In genomic region chr19:46487178-46487801, GRCh38 we compare ENCODE assay signal across 1 cellular context.
TF ChIP-seq lines count a peak whose summit lies in the region.

No MANE protein-coding gene starts in this region.

TF ChIP-seq in H1, 55 proteins besides CTCF, POLR2A, EP300 and RAD21:
- no peak for TF ChIP-seq NRF1 (IDR thresholded peaks at IDR 0.05; ENCODE audit: low read depth, low read length)
- no peak for TF ChIP-seq CBX8 (IDR thresholded peaks at IDR 0.05; ENCODE audit: borderline replicate concordance, low read depth, low read length)
- TF ChIP-seq BACH1 (IDR thresholded peaks at IDR 0.05; ENCODE audit: low read length) = no peak
- no peak for TF ChIP-seq YY1 (IDR thresholded peaks at IDR 0.05; ENCODE audit: low read depth, low read length)
- no peak for TF ChIP-seq SIRT6 (IDR thresholded peaks at IDR 0.05; ENCODE audit: low read length)
- no peak for TF ChIP-seq TAF1 (IDR thresholded peaks at IDR 0.05; ENCODE audit: low read depth, low read length)
- TF ChIP-seq RXRA (IDR thresholded peaks at IDR 0.05; ENCODE audit: insufficient read depth, low read depth, low read length) = no peak
- TF ChIP-seq SP1 (IDR thresholded peaks at IDR 0.05; ENCODE audit: low read depth, low read length) = no peak
